ENCODE assay signal across 1 cellular context in genomic region chr22:31935961-31936635, GRCh38.
TF ChIP-seq lines count a peak whose summit lies in the region.

No MANE protein-coding gene starts in this region.

TF ChIP-seq in GM12878, 131 proteins besides CTCF, POLR2A, EP300 and RAD21 (continued from another document):
- TF ChIP-seq ZBTB4 (CRISPR knock-in tag; IDR thresholded peaks at IDR 0.05): no peak
TF ChIP-seq in GM12878: peak in this region for 1.
